11 cellular contexts compared by ENCODE assay signal in genomic region chr14:98931911-98932310, GRCh38.
DNase-seq lines count a peak whose midpoint lies in the region; ATAC-seq and TF ChIP-seq lines count a peak whose summit lies in the region.
"Had no signal": no experiment of that assay in that cellular context is flagged by ENCODE, and none has a peak within 500 bp of the region (broad histone marks: within the 10 kb centered on the region; RNA-seq: fewer than 3 reads in every experiment).

No MANE protein-coding gene starts in this region.

- no peak overlapping the region for H3K4me3 ChIP-seq in sigmoid colon

- peak; percentile 67 to 76 for ATAC-seq in activated CD4-positive, CD25-positive, alpha-beta regulatory T cell treated with anti-CD3 and anti-CD28 coated beads, Interleukin-2, amount 50 U/mL, for 24 hours
- ATAC-seq in stimulated activated effector memory CD8-positive, alpha-beta T cell treated with anti-CD3 and anti-CD28 coated beads, Interleukin-12 subunit alpha, Interleukin-12 subunit beta, amount 100 ng/mL, for 72 hours, result peak; percentile 84
- ATAC-seq in GM21825 (IDR thresholded peaks at IDR 0.05; ENCODE audit: unreplicated experiment), result no peak
- ATAC-seq in GM19463 (IDR thresholded peaks at IDR 0.05; ENCODE audit: unreplicated experiment), result no peak

- peak; percentile 74 for DNase-seq in activated effector memory CD4-positive, alpha-beta T cell treated with Interleukin-2 at 50 U/mL for 16 hours
- peak; percentile 62 for DNase-seq in sigmoid colon
- peak; percentile 19 to 60 for DNase-seq in stimulated activated effector memory CD8-positive, alpha-beta T cell treated with anti-CD3 and anti-CD28 coated beads, Interleukin-12 subunit alpha, Interleukin-12 subunit beta, amount 100 ng/mL, for 72 hours (ENCODE audit: low spot score in 2 of 2)
- DNase-seq in cerebellum (ENCODE audit: low spot score), result no peak
- DNase-seq in Kasumi-1 (lab: John Stamatoyannopoulos, UW), result no peak
- DNase-seq: brain microvascular endothelial cell, SIG-M5 had no signal

- H3K27me3 ChIP-seq in sigmoid colon, result no peaks in the 10 kb centered on the region
- H3K27me3 ChIP-seq: brain microvascular endothelial cell had no signal

- H3K9me3 Mint-ChIP-seq in stimulated activated effector memory CD8-positive, alpha-beta T cell treated with anti-CD3 and anti-CD28 coated beads, Interleukin-12 subunit alpha, Interleukin-12 subunit beta, amount 100 ng/mL, for 72 hours, result no peaks in the 10 kb centered on the region

- no peak for TF ChIP-seq CTCF in sigmoid colon (IDR thresholded peaks at IDR 0.05)

- no peak overlapping the region for H3K27ac ChIP-seq in sigmoid colon
- H3K27ac ChIP-seq: brain microvascular endothelial cell had no signal

- no peaks in the 10 kb centered on the region for H3K36me3 ChIP-seq in sigmoid colon
- H3K36me3 ChIP-seq: brain microvascular endothelial cell had no signal

- no peaks in the 10 kb centered on the region for H3K4me1 ChIP-seq in sigmoid colon

- H3K4me3 Mint-ChIP-seq in stimulated activated effector memory CD8-positive, alpha-beta T cell treated with anti-CD3 and anti-CD28 coated beads, Interleukin-12 subunit alpha, Interleukin-12 subunit beta, amount 100 ng/mL, for 72 hours, result peak overlapping the region; percentile 53
- H3K4me3 Mint-ChIP-seq: memory B cell had no signal

- H3K27ac Mint-ChIP-seq in stimulated activated effector memory CD8-positive, alpha-beta T cell treated with anti-CD3 and anti-CD28 coated beads, Interleukin-12 subunit alpha, Interleukin-12 subunit beta, amount 100 ng/mL, for 72 hours, result peak overlapping the region; percentile 83
- H3K27ac Mint-ChIP-seq: memory B cell had no signal

- peaks cover 48% of the 10 kb centered on the region for H3K4me1 Mint-ChIP-seq in stimulated activated effector memory CD8-positive, alpha-beta T cell treated with anti-CD3 and anti-CD28 coated beads, Interleukin-12 subunit alpha, Interleukin-12 subunit beta, amount 100 ng/mL, for 72 hours
- H3K4me1 Mint-ChIP-seq: memory B cell had no signal

- intact Hi-C loops in sigmoid colon (cut with DNase I), result no loop called here

- TF ChIP-seq EP300 in sigmoid colon (IDR thresholded peaks at IDR 0.05), result no peak

- peaks cover 6% of the 10 kb centered on the region for H3K36me3 Mint-ChIP-seq in stimulated activated effector memory CD8-positive, alpha-beta T cell treated with anti-CD3 and anti-CD28 coated beads, Interleukin-12 subunit alpha, Interleukin-12 subunit beta, amount 100 ng/mL, for 72 hours
- H3K36me3 Mint-ChIP-seq: memory B cell had no signal

- WGBS in sigmoid colon, 2 donors, result 72 to 87% methylated on average over 8 of the region's 8 CpGs

- TF ChIP-seq POLR2A in sigmoid colon (IDR thresholded peaks at IDR 0.05), result no peak

- H3K9me3 ChIP-seq in sigmoid colon, result no peaks in the 10 kb centered on the region

Comparison
In these comparisons a context has a peak if more than half of its experiments do, and no peak if none do; other contexts are left out.
1. ATAC-seq: peak in activated CD4-positive, CD25-positive, alpha-beta regulatory T cell treated with anti-CD3 and anti-CD28 coated beads, Interleukin-2, amount 50 U/mL, for 24 hours (2 of 2) and stimulated activated effector memory CD8-positive, alpha-beta T cell treated with anti-CD3 and anti-CD28 coated beads, Interleukin-12 subunit alpha, Interleukin-12 subunit beta, amount 100 ng/mL, for 72 hours (single experiment); none in GM21825 (single experiment) and GM19463 (single experiment).
2. DNase-seq: peak in activated effector memory CD4-positive, alpha-beta T cell treated with Interleukin-2 at 50 U/mL for 16 hours (single experiment), sigmoid colon (single experiment) and stimulated activated effector memory CD8-positive, alpha-beta T cell treated with anti-CD3 and anti-CD28 coated beads, Interleukin-12 subunit alpha, Interleukin-12 subunit beta, amount 100 ng/mL, for 72 hours (2 of 2); none in cerebellum (single experiment) and Kasumi-1 (0 of 2).